ENCODE assay signal across 16 cellular contexts in genomic region chr6:35014341-35014740, GRCh38.
DNase-seq lines count a peak whose midpoint lies in the region; ATAC-seq, FAIRE-seq and TF ChIP-seq lines count a peak whose summit lies in the region.
"Had no signal": no experiment of that assay in that cellular context is flagged by ENCODE, and none has a peak within 500 bp of the region (broad histone marks: within the 10 kb centered on the region; RNA-seq: fewer than 3 reads in every experiment).

No MANE protein-coding gene starts in this region.

- no peaks in the 10 kb centered on the region for H3K36me3 ChIP-seq in smooth muscle cell (ENCODE audit: low read depth)
- peaks cover 13 to 15% of the 10 kb centered on the region in 2 experiments; a peak in 4 of 5 replicates for H3K36me3 ChIP-seq in HepG2 (replicated peaks in 1 of 2; ENCODE audit: control insufficient read depth in 1 of 2, insufficient read depth in 2 of 2, low read length in 2 of 2)
- no peaks in the 10 kb centered on the region for H3K36me3 ChIP-seq in OCI-LY7 (ENCODE audit: insufficient read depth, low read length)
- H3K36me3 ChIP-seq: brain microvascular endothelial cell had no signal

- intact Hi-C loops in HepG2 (cut with micrococcal nuclease; ENCODE audit: unreplicated experiment) = no loop called here
- intact Hi-C loops in OCI-LY7 (cut with micrococcal nuclease; ENCODE audit: unreplicated experiment) = no loop called here

- 64% methylated on average over 1 of the region's 1 CpG for WGBS in smooth muscle cell (ENCODE audit: low lambda C conversion rate)
- 97% methylated on average over 1 of the region's 1 CpG for WGBS in HepG2 (ENCODE audit: low lambda C conversion rate)

- in situ Hi-C loops in HepG2 (cut with HindIII; ENCODE audit: extremely low pct_ligation_motif_present, low pct_unique_long_range_greater_than_20kb) = no loop called here

- no peaks in the 10 kb centered on the region for H3K9me3 ChIP-seq in smooth muscle cell (replicated peaks; ENCODE audit: low read depth)
- H3K9me3 ChIP-seq in HepG2 (ENCODE audit: low read length) = no peaks in the 10 kb centered on the region
- no peaks in the 10 kb centered on the region for H3K9me3 ChIP-seq in OCI-LY7 (ENCODE audit: low read length)
- H3K9me3 ChIP-seq: lower lobe of right lung had no signal

- peak overlapping the region; percentile 15 for H3K4me2 ChIP-seq in smooth muscle cell
- no peak overlapping the region for H3K4me2 ChIP-seq in HepG2 (ENCODE audit: low read depth, low read length)
- no peak overlapping the region for H3K4me2 ChIP-seq in OCI-LY7 (ENCODE audit: low read length)

- DNase-seq in GF-D8 (lab: John Stamatoyannopoulos, UW) = peak; percentile 32
- peak in 50 of 56 donors; percentile 25 to 88 (median 63) for DNase-seq in amygdala (lab: John Stamatoyannopoulos, UW)
- no peak for DNase-seq in smooth muscle cell (lab: John Stamatoyannopoulos, UW; ENCODE audit: unreplicated experiment)
- DNase-seq in HepG2 (ENCODE audit: low spot score) = no peak
- no peak for DNase-seq in OCI-LY7 (ENCODE audit: low spot score)
- DNase-seq: activated CD4-positive, alpha-beta T cell treated with anti-CD3 and anti-CD28 coated beads, Interleukin-2, amount 10 ng/mL, durations not matched to agents 7 days and 5 days; brain microvascular endothelial cell; CD4-positive, CD25-positive, alpha-beta regulatory T cell; Karpas-422; lower lobe of right lung; NCI-H146; NCI-H510A had no signal

- TF ChIP-seq POLR2A in HepG2 (IDR thresholded peaks at IDR 0.05; ENCODE audit: insufficient read depth in 1 of 2, low read depth in 2 of 2, low read length in 2 of 2) = no peak

- H3K79me2 ChIP-seq in smooth muscle cell (ENCODE audit: low read depth) (peaks cover 80% of the 10 kb centered on the region), HepG2 (ENCODE audit: insufficient read depth, low read length) (no peaks in the 10 kb centered on the region), OCI-LY7 (ENCODE audit: insufficient read depth, low read depth, low read length) (no peaks in the 10 kb centered on the region)

- H4K20me1 ChIP-seq in smooth muscle cell (ENCODE audit: low read depth) = peaks cover 26% of the 10 kb centered on the region
- no peaks in the 10 kb centered on the region for H4K20me1 ChIP-seq in HepG2 (ENCODE audit: insufficient read depth, low read length)
- no peaks in the 10 kb centered on the region for H4K20me1 ChIP-seq in OCI-LY7 (ENCODE audit: insufficient read depth, low read length)

- peaks cover 10% of the 10 kb centered on the region for H3K4me1 ChIP-seq in smooth muscle cell (ENCODE audit: low read depth)
- no peaks in the 10 kb centered on the region for H3K4me1 ChIP-seq in HepG2 (ENCODE audit: insufficient read depth, low read length)
- no peaks in the 10 kb centered on the region for H3K4me1 ChIP-seq in OCI-LY7 (ENCODE audit: insufficient read depth, low read length, poor library complexity, severe bottlenecking)

- POLR2A ChIA-PET in HepG2 (lab: Yijun Ruan, JAX) = no interaction called here
- POLR2A ChIA-PET in OCI-LY7 (lab: Charles Lee) = interaction anchor here (0.6 kb wide), 1 partner anchor 15 kb away, joined by 4 read pairs; no protein-coding TSS in a partner anchor

- no peak for TF ChIP-seq RAD21 in HepG2 (CRISPR knock-in tag; IDR thresholded peaks at IDR 0.05)

- no peak for TF ChIP-seq EP300 in HepG2 (IDR thresholded peaks at IDR 0.05; ENCODE audit: low read depth in 2 of 2, low read length in 2 of 2)
- no peak for TF ChIP-seq EP300 in HepG2 (CRISPR knock-in tag; IDR thresholded peaks at IDR 0.05; ENCODE audit: borderline replicate concordance)

- no peak for FAIRE-seq in HepG2 (lab: Jason Lieb, UNC)

- H3K9me2 ChIP-seq in OCI-LY7 (ENCODE audit: insufficient read depth, low read length) = no peaks in the 10 kb centered on the region

- no peak overlapping the region for H2AFZ ChIP-seq in smooth muscle cell (ENCODE audit: low read depth)
- H2AFZ ChIP-seq in HepG2 (ENCODE audit: low read length) = no peak overlapping the region
- no peak overlapping the region for H2AFZ ChIP-seq in OCI-LY7 (ENCODE audit: low read length)

- no TSS peak for BruUV-seq in HepG2 (replicated peaks; lab: Mats Ljungman, UMichigan)
- no TSS peak for BruUV-seq in OCI-LY7 (replicated peaks; lab: Mats Ljungman, UMichigan)

- H3K9ac ChIP-seq in smooth muscle cell (ENCODE audit: low read depth) (no peak overlapping the region), HepG2 (ENCODE audit: insufficient read depth, low read depth, low read length) (no peak overlapping the region)

- CTCF ChIA-PET in HepG2 (lab: Yijun Ruan, JAX; ENCODE audit: low intra/inter-chr PET ratio, low total read pairs) (no interaction called here), OCI-LY7 (lab: Charles Lee; ENCODE audit: unreplicated experiment) (no interaction called here)

- TF ChIP-seq CTCF in smooth muscle cell (IDR thresholded peaks at IDR 0.05; ENCODE audit: borderline replicate concordance, insufficient read depth, poor library complexity, severe bottlenecking) = no peak
- no peak for TF ChIP-seq CTCF in HepG2 (CRISPR knock-in tag; IDR thresholded peaks at IDR 0.05)
- no peak for TF ChIP-seq CTCF in OCI-LY7 (conservative IDR thresholded peaks at IDR 0.05; ENCODE audit: low read length)

- H3K27me3 ChIP-seq in layer of hippocampus (ENCODE audit: control insufficient read depth, insufficient read depth, low read length) (no peaks in the 10 kb centered on the region), smooth muscle cell (ENCODE audit: low read depth) (no peaks in the 10 kb centered on the region), HepG2 (ENCODE audit: control insufficient read depth in 1 of 2, insufficient read depth in 2 of 2, low read length in 2 of 2) (no peaks in the 10 kb centered on the region)
- H3K27me3 ChIP-seq: brain microvascular endothelial cell had no signal

- peak overlapping the region; percentile 72 for H3K27ac ChIP-seq in layer of hippocampus (ENCODE audit: low read depth, low read length)
- peak overlapping the region; percentile 5 for H3K27ac ChIP-seq in smooth muscle cell (ENCODE audit: low read depth)
- H3K27ac ChIP-seq in HepG2 (ENCODE audit: extremely low read length, insufficient read depth, low read length) = no peak overlapping the region
- H3K27ac ChIP-seq in OCI-LY7 (ENCODE audit: low read depth, low read length, poor library complexity, severe bottlenecking) = no peak overlapping the region
- H3K27ac ChIP-seq: brain microvascular endothelial cell, RWPE1 had no signal

- H3K4me3 ChIP-seq in smooth muscle cell = no peak overlapping the region
- H3K4me3 ChIP-seq in HepG2 (replicated peaks in 1 of 3; ENCODE audit: insufficient read depth in 1 of 3, low read depth in 2 of 3, low read length in 3 of 3) = no peak overlapping the region
- no peak overlapping the region for H3K4me3 ChIP-seq in OCI-LY7 (ENCODE audit: low read depth, low read length, poor library complexity, severe bottlenecking)
- H3K4me3 ChIP-seq: lower lobe of right lung had no signal

- ATAC-seq in HepG2 = no peak
- no peak for ATAC-seq in HG03280 (IDR thresholded peaks at IDR 0.05; ENCODE audit: unreplicated experiment)
- no peak for ATAC-seq in HG02885 (IDR thresholded peaks at IDR 0.05; ENCODE audit: poor library complexity, unreplicated experiment)
- ATAC-seq: lower lobe of right lung had no signal

- H3F3A ChIP-seq in smooth muscle cell (ENCODE audit: low read depth) = peaks cover 11% of the 10 kb centered on the region

TF ChIP-seq in HepG2, 621 proteins besides CTCF, POLR2A, EP300 and RAD21:
- TF ChIP-seq BRCA1 (CRISPR knock-in tag; IDR thresholded peaks at IDR 0.05) = no peak
- no peak for TF ChIP-seq POGZ (CRISPR knock-in tag; IDR thresholded peaks at IDR 0.05)
- TF ChIP-seq ZNF274 (CRISPR knock-in tag; IDR thresholded peaks at IDR 0.05) = no peak
- TF ChIP-seq ATM (IDR thresholded peaks at IDR 0.05; ENCODE audit: borderline replicate concordance) = no peak

Comparison
In these comparisons a context has a peak if more than half of its experiments do, and no peak if none do; other contexts are left out.
1. DNase-seq: peak in GF-D8 (single experiment) and amygdala (50 of 56); none in smooth muscle cell (single experiment), HepG2 (single experiment) and OCI-LY7 (single experiment).
2. H3K27ac ChIP-seq: peak in layer of hippocampus (single experiment) and smooth muscle cell (single experiment); none in HepG2 (single experiment) and OCI-LY7 (single experiment).